Comparison of ENCODE assay signal across 9 cellular contexts in genomic region chr5:139710370-139711066, GRCh38.
DNase-seq lines count a peak whose midpoint lies in the region; TF ChIP-seq lines count a peak whose summit lies in the region.
"Had no signal": no experiment of that assay in that cellular context is flagged by ENCODE, and none has a peak within 500 bp of the region (broad histone marks: within the 10 kb centered on the region; RNA-seq: fewer than 3 reads in every experiment).

No MANE protein-coding gene starts in this region.

- peak; percentile 40 to 80 (median 71) for DNase-seq in NCI-H1417 (lab: John Stamatoyannopoulos, UW)
- DNase-seq in NCI-H1417 treated with DMSO at 0.1 percent for 48 hours (lab: John Stamatoyannopoulos, UW), result no peak
- DNase-seq in NCI-H2171 (lab: John Stamatoyannopoulos, UW), result peak; percentile 69
- DNase-seq in activated CD8-positive, alpha-beta memory T cell treated with anti-CD3 and anti-CD28 coated beads, Interleukin-2, amount 50 U/mL, for 1 hour (ENCODE audit: extremely low read depth), result peak; percentile 66
- DNase-seq in epithelial cell of esophagus (ENCODE audit: low read depth), result peak; percentile 39
- DNase-seq in stomach, result peak; percentile 54
- no peak for DNase-seq in HCEC 1CT

- H3K36me3 ChIP-seq in muscle layer of colon (ENCODE audit: insufficient read depth, low read length) (no peaks in the 10 kb centered on the region), stomach (no peaks in the 10 kb centered on the region)

- H3K27ac ChIP-seq in muscle layer of colon (ENCODE audit: low read depth, low read length) (no peak overlapping the region), stomach (peak overlapping the region in 4 of 5 donors; percentile 54 to 75 (median 66))
- H3K27ac ChIP-seq: epithelial cell of prostate had no signal

- peaks cover 21% of the 10 kb centered on the region for H3K4me1 ChIP-seq in muscle layer of colon (ENCODE audit: insufficient read depth, low read length)
- H3K4me1 ChIP-seq in stomach, result peaks cover 39 to 50% (median 44%) of the 10 kb centered on the region in 4 donors

- TF ChIP-seq EP300 in stomach (IDR thresholded peaks at IDR 0.05), result no peak

- intact Hi-C loops in stomach (cut with DNase I; ENCODE audit: low total_unique reads), result no loop called here

- no peak for TF ChIP-seq POLR2A in stomach (IDR thresholded peaks at IDR 0.05)

- WGBS in stomach, 5 donors, result 7 to 17% (median 12%) methylated on average over 33 to 57 of the region's 57 CpGs

- TF ChIP-seq CTCF in epithelial cell of esophagus (IDR thresholded peaks at IDR 0.05; ENCODE audit: insufficient read depth, low read depth, low read length, missing control alignments) (no peak), stomach (IDR thresholded peaks at IDR 0.05) (no peak)

- peak overlapping the region; percentile 34 for H3K4me3 ChIP-seq in epithelial cell of esophagus (ENCODE audit: low read length)
- peak overlapping the region; percentile 47 to 55 for H3K4me3 ChIP-seq in muscle layer of colon (ENCODE audit: low read depth in 1 of 2, low read length in 2 of 2)
- peak overlapping the region; percentile 49 to 64 (median 55) for H3K4me3 ChIP-seq in stomach

- H3K9me3 ChIP-seq in muscle layer of colon (ENCODE audit: low read length) (no peaks in the 10 kb centered on the region), stomach (no peaks in the 10 kb centered on the region)

- peaks cover 0 to 20% of the 10 kb centered on the region in 2 donors for H3K27me3 ChIP-seq in muscle layer of colon (ENCODE audit: control insufficient read depth in 1 of 2, insufficient read depth in 2 of 2, low read length in 2 of 2)
- H3K27me3 ChIP-seq in stomach, result peaks cover 0 to 36% (median 7%) of the 10 kb centered on the region in 3 donors

- H3K9ac ChIP-seq in muscle layer of colon (ENCODE audit: low read length), result no peak overlapping the region

Comparison
In these comparisons a context has a peak if more than half of its experiments do, and no peak if none do; other contexts are left out.
1. DNase-seq: peak in NCI-H1417 (3 of 3), NCI-H2171 (single experiment), activated CD8-positive, alpha-beta memory T cell treated with anti-CD3 and anti-CD28 coated beads, Interleukin-2, amount 50 U/mL, for 1 hour (single experiment), epithelial cell of esophagus (single experiment) and stomach (single experiment); none in NCI-H1417 treated with DMSO at 0.1 percent for 48 hours (single experiment) and HCEC 1CT (single experiment).
2. Peak in every context shown above with its lines, with median percentiles within 50 percentile points of each other: H3K4me3 ChIP-seq.